ENCODE assay signal across 34 cellular contexts in genomic region chr19:51263808-51264207, GRCh38. TPM values are rescaled to one million over a fixed set of nuclear protein-coding genes. Genes with fewer than 3 reads are reported as not detected.
"Had no signal": no experiment of that assay in that cellular context is flagged by ENCODE, and none has a peak within 500 bp of the region (broad histone marks: within the 10 kb centered on the region; RNA-seq: fewer than 3 reads in every experiment).

No MANE protein-coding gene starts in this region.

- H3K4me3 ChIP-seq: cardiac muscle cell, K562, SJCRH30 had no signal

- H3K36me3 Mint-ChIP-seq: activated CD8-positive, alpha-beta memory T cell treated with anti-CD3 and anti-CD28 coated beads, Interleukin-2, amount 10 ng/mL, durations not matched to agents 7 days and 5 days; activated naive CD8-positive, alpha-beta T cell treated with anti-CD3 and anti-CD28 coated beads for 36 hours had no signal

- H3K4me2 ChIP-seq: SK-N-SH had no signal

- H3K27ac ChIP-seq: brain microvascular endothelial cell, cardiac muscle cell, SJCRH30, VCaP had no signal

- DNase-seq: activated B cell treated with CpG ODN at 0.5 μM for 24 hours; activated CD4-positive, alpha-beta memory T cell treated with anti-CD3 and anti-CD28 coated beads, Interleukin-2, amount 10 ng/mL, durations not matched to agents 7 days and 5 days; activated CD4-positive, alpha-beta T cell treated with anti-CD3 and anti-CD28 coated beads for 1 hour; activated CD4-positive, alpha-beta T cell treated with anti-CD3 and anti-CD28 coated beads for 48 hours; activated CD8-positive, alpha-beta memory T cell treated with anti-CD3 and anti-CD28 coated beads for 24 hours; activated CD8-positive, alpha-beta memory T cell treated with anti-CD3 and anti-CD28 coated beads, Interleukin-2, amount 10 ng/mL, durations not matched to agents 7 days and 5 days; activated CD8-positive, alpha-beta memory T cell treated with anti-CD3 and anti-CD28 coated beads, Interleukin-2, amount 50 U/mL, for 48 hours; activated effector memory CD4-positive, alpha-beta T cell treated with anti-CD3 and anti-CD28 coated beads, Interleukin-2, amount 50 U/mL, for 16 hours; activated naive CD4-positive, alpha-beta T cell; activated naive CD4-positive, alpha-beta T cell treated with anti-CD3 and anti-CD28 coated beads, Interleukin-2, amount 50 U/mL, for 16 hours; activated naive CD8-positive, alpha-beta T cell treated with anti-CD3 and anti-CD28 coated beads for 36 hours; activated T-cell treated with anti-CD3 and anti-CD28 coated beads, Interleukin-2, amount 50 U/mL, for 72 hours; amniotic stem cell; aorta; brain microvascular endothelial cell; NCI-H1092 treated with DMSO at 0.1 percent for 48 hours; NCI-H1417 treated with DMSO at 0.1 percent for 48 hours; NCI-H187 treated with DMSO at 0.1 percent for 48 hours; NCI-H2081; NCI-H2171 treated with DMSO at 0.1 percent for 48 hours; NCI-H2227 treated with DMSO at 0.1 percent for 48 hours; NCI-H446 treated with DMSO at 0.1 percent for 48 hours; NCI-H524; NCI-H69; SHP77; SJCRH30; SK-N-SH had no signal

- H3K9me3 Mint-ChIP-seq: activated B cell treated with CpG ODN at 0.5 μM for 24 hours; activated CD4-positive, alpha-beta memory T cell treated with anti-CD3 and anti-CD28 coated beads, Interleukin-2, amount 10 ng/mL, durations not matched to agents 7 days and 5 days; activated naive CD8-positive, alpha-beta T cell treated with anti-CD3 and anti-CD28 coated beads for 36 hours; activated T-cell treated with anti-CD3 and anti-CD28 coated beads, Interleukin-2, amount 50 U/mL, for 72 hours; activated T-helper 17 cell treated with anti-CD3 and anti-CD28 coated beads, Interleukin-2, amount 50 U/mL, for 72 hours; central memory CD8-positive, alpha-beta T cell; T-helper 1 cell treated with Interleukin-12 subunit alpha and Interleukin-12 subunit beta and Interleukin-4 antibody, amounts not matched to agents 30 μg/mL and 1 μg/mL, for 36 hours; T-helper 2 cell treated with Interferon-gamma antibody and Interleukin-4, amounts not matched to agents 5 μg/mL and 100 μg/mL, for 36 hours had no signal

- H3K36me3 ChIP-seq: brain microvascular endothelial cell, cardiac muscle cell, SJCRH30 had no signal

- H3K27ac Mint-ChIP-seq: activated B cell treated with CpG ODN at 0.5 μM for 24 hours; activated CD4-positive, alpha-beta memory T cell treated with anti-CD3 and anti-CD28 coated beads, Interleukin-2, amount 10 ng/mL, durations not matched to agents 7 days and 5 days; activated CD8-positive, alpha-beta memory T cell treated with anti-CD3 and anti-CD28 coated beads, Interleukin-2, amount 10 ng/mL, durations not matched to agents 7 days and 5 days; activated naive CD8-positive, alpha-beta T cell treated with anti-CD3 and anti-CD28 coated beads for 36 hours; activated T-cell treated with anti-CD3 and anti-CD28 coated beads, Interleukin-2, amount 50 U/mL, for 72 hours; activated T-helper 17 cell treated with anti-CD3 and anti-CD28 coated beads, Interleukin-2, amount 50 U/mL, for 72 hours; T-helper 1 cell treated with Interleukin-12 subunit alpha and Interleukin-12 subunit beta and Interleukin-4 antibody, amounts not matched to agents 30 μg/mL and 1 μg/mL, for 36 hours; T-helper 2 cell treated with Interferon-gamma antibody and Interleukin-4, amounts not matched to agents 5 μg/mL and 100 μg/mL, for 36 hours had no signal

- H3K4me3 Mint-ChIP-seq: activated B cell treated with CpG ODN at 0.5 μM for 24 hours; activated CD4-positive, alpha-beta memory T cell treated with anti-CD3 and anti-CD28 coated beads, Interleukin-2, amount 10 ng/mL, durations not matched to agents 7 days and 5 days; activated CD8-positive, alpha-beta memory T cell treated with anti-CD3 and anti-CD28 coated beads, Interleukin-2, amount 10 ng/mL, durations not matched to agents 7 days and 5 days; activated naive CD8-positive, alpha-beta T cell treated with anti-CD3 and anti-CD28 coated beads for 36 hours; activated T-cell treated with anti-CD3 and anti-CD28 coated beads, Interleukin-2, amount 50 U/mL, for 72 hours; activated T-helper 17 cell treated with anti-CD3 and anti-CD28 coated beads, Interleukin-2, amount 50 U/mL, for 72 hours; central memory CD8-positive, alpha-beta T cell; T-helper 1 cell treated with Interleukin-12 subunit alpha and Interleukin-12 subunit beta and Interleukin-4 antibody, amounts not matched to agents 30 μg/mL and 1 μg/mL, for 36 hours; T-helper 2 cell treated with Interferon-gamma antibody and Interleukin-4, amounts not matched to agents 5 μg/mL and 100 μg/mL, for 36 hours had no signal

- H3K4me1 ChIP-seq: SJCRH30 had no signal

- H3K9me3 ChIP-seq: SJCRH30, SK-N-SH had no signal

- H3K9ac ChIP-seq: SK-N-SH had no signal

- H3K27me3 ChIP-seq: brain microvascular endothelial cell, cardiac muscle cell had no signal

- H3K4me1 Mint-ChIP-seq: activated B cell treated with CpG ODN at 0.5 μM for 24 hours; activated naive CD8-positive, alpha-beta T cell treated with anti-CD3 and anti-CD28 coated beads for 36 hours; activated T-helper 17 cell treated with anti-CD3 and anti-CD28 coated beads, Interleukin-2, amount 50 U/mL, for 72 hours; central memory CD8-positive, alpha-beta T cell had no signal

RNA-seq across cellular contexts. Expression of gene SIGLECL1, which starts 12.9 kb away (rescaled TPM):
- polyA plus RNA-seq: aorta, cardiac muscle cell, K562, SK-N-SH had no signal

RNA-seq across cellular contexts. Expression of gene CD33, which starts 38.9 kb away (rescaled TPM):
- polyA plus RNA-seq: cardiac muscle cell had no signal
